In the genomic region with DNA sequence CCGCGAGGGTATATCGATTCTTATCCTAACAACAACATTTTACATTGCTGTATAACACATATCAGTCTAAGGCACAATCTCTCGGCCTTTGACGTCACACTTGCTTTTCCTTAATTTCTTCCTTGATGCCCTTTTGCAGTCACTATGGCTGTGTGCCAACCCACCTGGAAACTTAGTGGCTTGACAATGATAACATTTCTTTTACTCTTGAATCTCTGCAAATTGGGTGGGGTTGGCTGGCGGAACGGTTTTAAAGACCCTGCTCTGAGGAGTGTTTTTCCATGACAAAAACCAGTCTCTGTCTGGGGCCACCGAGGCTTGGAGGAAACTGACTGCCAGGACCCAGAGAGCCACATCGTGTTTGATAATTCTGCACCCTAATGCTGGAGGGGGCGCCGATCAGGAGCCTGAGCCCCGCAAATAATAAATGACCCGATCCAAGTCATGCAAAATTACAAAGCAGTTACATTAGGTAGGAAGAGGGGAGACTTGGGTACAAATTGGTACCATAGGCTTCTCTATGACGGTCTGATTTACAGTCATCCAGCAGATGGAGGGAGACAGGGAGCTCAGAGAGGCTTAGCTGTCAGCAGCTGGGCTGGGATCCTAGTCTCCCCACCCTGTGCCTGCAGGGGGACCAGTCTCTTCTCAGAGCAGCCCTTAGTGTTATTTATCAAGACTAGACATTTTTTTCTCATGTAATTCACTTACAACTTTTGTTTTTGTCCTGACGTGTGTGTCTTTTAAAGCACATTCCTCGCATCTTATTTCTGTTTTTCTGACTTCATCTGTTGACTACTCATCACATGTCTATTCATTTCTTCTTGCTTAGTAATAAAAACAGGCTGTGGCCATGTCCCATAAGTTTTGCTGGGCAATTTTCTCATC, we compare ENCODE assay signal across 8 cellular contexts.
DNase-seq lines count a peak whose midpoint lies in the region; ATAC-seq and TF ChIP-seq lines count a peak whose summit lies in the region.

No MANE protein-coding gene starts in this region.

- no peaks in the 10 kb centered on the region for H3K79me2 ChIP-seq in SU-DHL-6 (ENCODE audit: insufficient read depth, low read length)

- no peak overlapping the region for H3K4me3 ChIP-seq in SU-DHL-6 (ENCODE audit: insufficient read depth, low read length, poor library complexity, severe bottlenecking)
- no peak overlapping the region for H3K4me3 ChIP-seq in suprapubic skin
- H3K4me3 ChIP-seq in sigmoid colon, result no peak overlapping the region

- H2AFZ ChIP-seq in SU-DHL-6 (ENCODE audit: low read depth, low read length, severe bottlenecking), result no peak overlapping the region

- H3K9me3 ChIP-seq in SU-DHL-6 (ENCODE audit: insufficient read depth, low read length), result no peaks in the 10 kb centered on the region
- no peaks in the 10 kb centered on the region for H3K9me3 ChIP-seq in suprapubic skin
- H3K9me3 ChIP-seq in sigmoid colon, result no peaks in the 10 kb centered on the region

- peaks cover 2% of the 10 kb centered on the region for H3K36me3 Mint-ChIP-seq in T-helper 1 cell treated with Interleukin-12 subunit alpha and Interleukin-12 subunit beta and Interleukin-4 antibody, amounts not matched to agents 30 μg/mL and 1 μg/mL, for 36 hours (ENCODE audit: low read depth)

- no peak overlapping the region for H3K9ac ChIP-seq in SU-DHL-6 (ENCODE audit: low read length)

- no peak overlapping the region for H3K27ac ChIP-seq in SU-DHL-6 (ENCODE audit: low read depth, low read length)
- peak overlapping the region; percentile 82 for H3K27ac ChIP-seq in suprapubic skin
- peak overlapping the region in 2 of 4 donors; percentile 74 to 78 for H3K27ac ChIP-seq in sigmoid colon

- intact Hi-C loops in sigmoid colon (cut with DNase I), result no loop called here

- no peak for TF ChIP-seq EP300 in suprapubic skin (IDR thresholded peaks at IDR 0.05)
- no peak for TF ChIP-seq EP300 in sigmoid colon (IDR thresholded peaks at IDR 0.05)

- peak overlapping the region; percentile 52 for H3K4me3 Mint-ChIP-seq in T-helper 1 cell treated with Interleukin-12 subunit alpha and Interleukin-12 subunit beta and Interleukin-4 antibody, amounts not matched to agents 30 μg/mL and 1 μg/mL, for 36 hours

- H3K27me3 Mint-ChIP-seq in T-helper 1 cell treated with Interleukin-12 subunit alpha and Interleukin-12 subunit beta and Interleukin-4 antibody, amounts not matched to agents 30 μg/mL and 1 μg/mL, for 36 hours (ENCODE audit: low read depth), result no peaks in the 10 kb centered on the region

- H3K36me3 ChIP-seq in SU-DHL-6 (ENCODE audit: low read length) (no peaks in the 10 kb centered on the region), suprapubic skin (no peaks in the 10 kb centered on the region), sigmoid colon (no peaks in the 10 kb centered on the region)

- H3K4me1 Mint-ChIP-seq in T-helper 1 cell treated with Interleukin-12 subunit alpha and Interleukin-12 subunit beta and Interleukin-4 antibody, amounts not matched to agents 30 μg/mL and 1 μg/mL, for 36 hours (ENCODE audit: low read depth), result peaks cover 44% of the 10 kb centered on the region

- TF ChIP-seq CTCF in SU-DHL-6 (IDR thresholded peaks at IDR 0.05; ENCODE audit: insufficient read depth, low read length, poor library complexity, severe bottlenecking) (peak; percentile 21), suprapubic skin (IDR thresholded peaks at IDR 0.05) (peak; percentile 8 to 41), sigmoid colon (IDR thresholded peaks at IDR 0.05) (no peak)

- DNase-seq in T-helper 1 cell, result no peak
- DNase-seq in foreskin melanocyte, result peak; percentile 72
- peak in 1 of 2 donors; percentile 82 for DNase-seq in suprapubic skin (ENCODE audit: low spot score in 2 of 2)
- no peak for DNase-seq in C1 segment of cervical spinal cord (lab: John Stamatoyannopoulos, UW)
- DNase-seq in sigmoid colon, result no peak

- WGBS in suprapubic skin, result 59% methylated on average over 15 of the region's 16 CpGs
- 63 to 84% methylated on average over 16 of the region's 16 CpGs for WGBS in sigmoid colon, 2 donors

- H3K4me2 ChIP-seq in SU-DHL-6 (ENCODE audit: low read depth, low read length, poor library complexity, severe bottlenecking), result peak overlapping the region; percentile 27

- peak in 1 of 2 donors; percentile 12 for TF ChIP-seq POLR2A in suprapubic skin (IDR thresholded peaks at IDR 0.05)
- TF ChIP-seq POLR2A in sigmoid colon (IDR thresholded peaks at IDR 0.05), result no peak

- no peaks in the 10 kb centered on the region for H3K27me3 ChIP-seq in SU-DHL-6 (ENCODE audit: low read length)
- no peaks in the 10 kb centered on the region for H3K27me3 ChIP-seq in suprapubic skin
- H3K27me3 ChIP-seq in sigmoid colon, result no peaks in the 10 kb centered on the region

- H3K9me3 Mint-ChIP-seq in T-helper 1 cell treated with Interleukin-12 subunit alpha and Interleukin-12 subunit beta and Interleukin-4 antibody, amounts not matched to agents 30 μg/mL and 1 μg/mL, for 36 hours, result no peaks in the 10 kb centered on the region

- H3F3A ChIP-seq in SU-DHL-6 (ENCODE audit: insufficient read depth), result peaks cover 7% of the 10 kb centered on the region

- H3K4me1 ChIP-seq in suprapubic skin (peaks cover 45% of the 10 kb centered on the region), sigmoid colon (peaks cover 0 to 19% (median 8%) of the 10 kb centered on the region in 4 donors)

- H3K9me2 ChIP-seq in SU-DHL-6 (replicated peaks; ENCODE audit: insufficient read depth, low read length), result no peaks in the 10 kb centered on the region

- H3K27ac Mint-ChIP-seq in T-helper 1 cell treated with Interleukin-12 subunit alpha and Interleukin-12 subunit beta and Interleukin-4 antibody, amounts not matched to agents 30 μg/mL and 1 μg/mL, for 36 hours, result peak overlapping the region; percentile 64

- no peak for ATAC-seq in GM18870 (IDR thresholded peaks at IDR 0.05; ENCODE audit: unreplicated experiment)

- H4K20me1 ChIP-seq in SU-DHL-6 (ENCODE audit: low read depth, low read length), result no peaks in the 10 kb centered on the region

Comparison
In these comparisons a context has a peak if more than half of its experiments do, and no peak if none do; other contexts are left out.
1. CTCF ChIP-seq: peak in SU-DHL-6 (single experiment) and suprapubic skin (2 of 2); none in sigmoid colon (0 of 4).